28 cellular contexts compared by ENCODE assay signal in the genomic region with DNA sequence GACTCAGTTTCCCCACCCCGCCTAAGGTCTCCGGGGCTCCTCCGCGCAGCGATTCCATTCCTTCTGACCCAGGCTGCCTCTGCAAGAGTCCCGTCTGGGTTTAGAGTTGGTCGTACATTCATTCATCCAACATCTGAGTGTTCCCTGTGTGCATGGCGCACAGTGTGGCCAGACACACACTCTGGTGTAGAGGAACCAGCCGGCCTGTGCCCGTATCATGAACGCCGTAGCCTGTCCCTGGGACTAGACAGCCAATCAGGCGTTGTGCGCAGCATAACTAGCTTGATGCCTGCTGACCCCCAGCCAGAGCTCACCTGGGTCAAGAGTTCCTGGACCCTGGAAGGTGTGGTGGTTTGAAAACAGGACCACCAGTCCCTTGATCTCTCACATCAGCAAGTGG. TPM values are rescaled to one million over a fixed set of nuclear protein-coding genes. Genes with fewer than 3 reads are reported as not detected.
DNase-seq lines count a peak whose midpoint lies in the region; ATAC-seq, FAIRE-seq and TF ChIP-seq lines count a peak whose summit lies in the region.
"Had no signal": no experiment of that assay in that cellular context is flagged by ENCODE, and none has a peak within 500 bp of the region (broad histone marks: within the 10 kb centered on the region; RNA-seq: fewer than 3 reads in every experiment).

No MANE protein-coding gene starts in this region.

- H3K14ac ChIP-seq in IMR-90 (replicated peaks; ENCODE audit: low read depth, low read length) (peak overlapping the region; percentile 68), H1 (ENCODE audit: insufficient read length) (no peak overlapping the region)

- DNase-seq in IMR-90 (no peak), H1 (ENCODE audit: low read depth in 1 of 2, low spot score in 2 of 2) (no peak), osteocyte (ENCODE audit: extremely low spot score, unreplicated experiment) (no peak), 8988T (no peak)
- no peak for DNase-seq in T-helper 2 cell treated with Interferon-gamma antibody and Interleukin-4, amounts not matched to agents 5 μg/mL and 100 μg/mL, for 36 hours (ENCODE audit: low spot score)
- DNase-seq: activated CD4-positive, alpha-beta T cell treated with anti-CD3 and anti-CD28 coated beads, Interleukin-2, amount 10 ng/mL, durations not matched to agents 7 days and 5 days; effector memory CD4-positive, alpha-beta T cell; foreskin melanocyte; mesendoderm; NCI-H1105; NCI-H187 treated with DMSO at 0.1 percent for 48 hours; NCI-H524 treated with DMSO at 0.1 percent for 48 hours; NK-92 treated with Interleukin-12 subunit alpha and Interleukin-12 subunit beta, amount 100 ng/mL, for 24 hours; nucleus accumbens; PC-3; psoas muscle; SHP77 treated with DMSO at 0.1 percent for 48 hours; stomach; tibial artery had no signal

- no peak for TF ChIP-seq CTCF in IMR-90 (conservative IDR thresholded peaks at IDR 0.05; ENCODE audit: low read depth, low read length)
- TF ChIP-seq CTCF in H1 (IDR thresholded peaks at IDR 0.05; ENCODE audit: control extremely low read depth in 1 of 3, insufficient read depth in 1 of 3, low read depth in 1 of 3, low read length in 3 of 3): no peak
- no peak for TF ChIP-seq CTCF in osteocyte (IDR thresholded peaks at IDR 0.05)

- peaks cover 0 to 37% (median 10%) of the 10 kb centered on the region in 11 experiments; a peak in 15 of 22 replicates for H3K27me3 ChIP-seq in BLaER1 treated with 17β-estradiol and CSF1 and Interleukin-3, amounts not matched to agents 10 nM and 100 nM
- no peaks in the 10 kb centered on the region for H3K27me3 ChIP-seq in IMR-90 (ENCODE audit: control insufficient read depth, insufficient read depth, low read length)
- peaks cover 0 to 3% (median 0%) of the 10 kb centered on the region in 4 experiments; a peak in 1 of 7 replicates for H3K27me3 ChIP-seq in H1 (replicated peaks in 1 of 4; ENCODE audit: control insufficient read depth in 3 of 4, extremely low read depth in 1 of 4, insufficient read depth in 3 of 4, low read length in 3 of 4)
- H3K27me3 ChIP-seq: esophagus muscularis mucosa, tibial artery had no signal

- H3K9me3 Mint-ChIP-seq in osteocyte (ENCODE audit: unreplicated experiment): peaks cover 5% of the 10 kb centered on the region
- peaks cover 4% of the 10 kb centered on the region for H3K9me3 Mint-ChIP-seq in T-helper 2 cell treated with Interferon-gamma antibody and Interleukin-4, amounts not matched to agents 5 μg/mL and 100 μg/mL, for 36 hours
- H3K9me3 Mint-ChIP-seq: activated naive CD4-positive, alpha-beta T cell treated with anti-CD3 and anti-CD28 coated beads, Interleukin-2, amount 50 U/mL, for 24 hours had no signal

- H2AK5ac ChIP-seq in IMR-90 (ENCODE audit: low read depth, low read length) (peak overlapping the region; percentile 96), H1 (ENCODE audit: low read depth, low read length) (peak overlapping the region; percentile 93; the same call in 1 of the 2 replicates)

- H3K4me3 Mint-ChIP-seq in osteocyte (ENCODE audit: unreplicated experiment): no peak overlapping the region
- no peak overlapping the region for H3K4me3 Mint-ChIP-seq in T-helper 2 cell treated with Interferon-gamma antibody and Interleukin-4, amounts not matched to agents 5 μg/mL and 100 μg/mL, for 36 hours
- H3K4me3 Mint-ChIP-seq: activated CD4-positive, alpha-beta T cell treated with anti-CD3 and anti-CD28 coated beads, Interleukin-2, amount 10 ng/mL, durations not matched to agents 7 days and 5 days; activated naive CD4-positive, alpha-beta T cell treated with anti-CD3 and anti-CD28 coated beads, Interleukin-2, amount 50 U/mL, for 24 hours; IgD-negative memory B cell had no signal

- H4K91ac ChIP-seq in IMR-90 (ENCODE audit: insufficient read depth, low read depth, low read length): peak overlapping the region; percentile 84
- no peak overlapping the region for H4K91ac ChIP-seq in H1 (replicated peaks; ENCODE audit: insufficient read length, low read length)

- H4K20me1 ChIP-seq in BLaER1 treated with 17β-estradiol and CSF1 and Interleukin-3, amounts not matched to agents 10 nM and 100 nM: peaks cover 0 to 12% (median 0%) of the 10 kb centered on the region in 11 experiments; a peak in 4 of 22 replicates
- H4K20me1 ChIP-seq in IMR-90 (ENCODE audit: insufficient read depth, low read length) (no peaks in the 10 kb centered on the region), H1 (replicated peaks in 1 of 2; ENCODE audit: control insufficient read depth in 1 of 2, insufficient read depth in 2 of 2, low read length in 2 of 2) (no peaks in the 10 kb centered on the region)

- H3K9me1 ChIP-seq in IMR-90 (ENCODE audit: insufficient read depth, low read length): peaks cover 22% of the 10 kb centered on the region

- H4K8ac ChIP-seq in IMR-90 (ENCODE audit: low read depth in 2 of 2, low read length in 2 of 2) (peak overlapping the region; percentile 43 to 87; a peak in 2 of 4 replicates), H1 (ENCODE audit: extremely low read depth, insufficient read depth, low read length) (peak overlapping the region; percentile 64; the same call in 1 of the 2 replicates)

- H3K79me1 ChIP-seq in IMR-90 (ENCODE audit: low read depth in 1 of 2, low read length in 2 of 2): 0 out of 4 replicates have a peak, but pooled peaks cover 0 to 6% of the 10 kb centered on the region in 2 experiments
- H3K79me1 ChIP-seq in H1 (ENCODE audit: low read depth, low read length): no peaks in the 10 kb centered on the region

- 100% methylated on average over 7 of the region's 14 CpGs; no CpG with 5 or more reads in 1 of the 2 experiments for WGBS in IMR-90 (ENCODE audit: extremely low coverage in 2 of 2, insufficient read length in 1 of 2), 2 experiments
- 96% methylated on average over 14 of the region's 14 CpGs; no CpG with 5 or more reads in 1 of the 2 experiments for WGBS in H1 (ENCODE audit: extremely low coverage in 1 of 2, insufficient coverage in 1 of 2, insufficient read length in 1 of 2, insufficient replicate concordance in 2 of 2, low coverage in 1 of 2, low lambda C conversion rate in 2 of 2, missing lambda C conversion rate in 1 of 2), 2 experiments

- FAIRE-seq in H1 (lab: Jason Lieb, UNC): no peak

- H4K5ac ChIP-seq in IMR-90 (ENCODE audit: low read depth, low read length) (peak overlapping the region; percentile 72; the same call in 1 of the 2 replicates), H1 (ENCODE audit: insufficient read length, low read depth, low read length) (no peak overlapping the region)

- H3K56ac ChIP-seq in IMR-90 (ENCODE audit: extremely low read depth, insufficient read depth, low read length) (no peak overlapping the region), H1 (replicated peaks; ENCODE audit: insufficient read length, low read depth, low read length) (no peak overlapping the region)

- peak overlapping the region; percentile 91 for H2BK5ac ChIP-seq in IMR-90 (ENCODE audit: low read depth, low read length, poor library complexity, severe bottlenecking)
- H2BK5ac ChIP-seq in H1 (ENCODE audit: low read depth, low read length): peak overlapping the region; percentile 35; the same call in 1 of the 2 replicates

- no peak overlapping the region for H3K23ac ChIP-seq in IMR-90 (ENCODE audit: low read depth, low read length)
- no peak overlapping the region for H3K23ac ChIP-seq in H1 (ENCODE audit: insufficient read length)

- no peak overlapping the region for H2AFZ ChIP-seq in IMR-90 (replicated peaks; ENCODE audit: low read length, poor library complexity)
- H2AFZ ChIP-seq in H1 (ENCODE audit: low read length): no peak overlapping the region

- ATAC-seq in IMR-90 (ENCODE audit: low read depth) (no peak), HG02678 (IDR thresholded peaks at IDR 0.05; ENCODE audit: unreplicated experiment) (no peak), GM19455 (IDR thresholded peaks at IDR 0.05; ENCODE audit: unreplicated experiment) (no peak)
- ATAC-seq: psoas muscle had no signal

- intact Hi-C loops in IMR-90 (cut with micrococcal nuclease): no loop called here

- peak overlapping the region; percentile 97 for H2AK9ac ChIP-seq in IMR-90 (replicated peaks; ENCODE audit: low read depth, low read length, poor library complexity)

- no peaks in the 10 kb centered on the region for H3K79me2 ChIP-seq in H1 (ENCODE audit: control insufficient read depth in 1 of 2, insufficient read depth in 2 of 2, low read length in 2 of 2)

- CTCF ChIA-PET in IMR-90 (lab: Yijun Ruan, JAX) (interaction anchor here (0.7 kb wide), 1 partner anchor 228 kb away, joined by 3 read pairs; no protein-coding TSS in a partner anchor), H1 (lab: Charles Lee; ENCODE audit: partially characterized antibody) (no interaction called here)

- H3K23me2 ChIP-seq in H1 (ENCODE audit: low read depth, low read length): no peaks in the 10 kb centered on the region

- no peaks in the 10 kb centered on the region for H3K36me3 Mint-ChIP-seq in osteocyte (ENCODE audit: unreplicated experiment)
- no peaks in the 10 kb centered on the region for H3K36me3 Mint-ChIP-seq in T-helper 2 cell treated with Interferon-gamma antibody and Interleukin-4, amounts not matched to agents 5 μg/mL and 100 μg/mL, for 36 hours (ENCODE audit: low read depth)
- H3K36me3 Mint-ChIP-seq: activated naive CD4-positive, alpha-beta T cell treated with anti-CD3 and anti-CD28 coated beads, Interleukin-2, amount 50 U/mL, for 24 hours; IgD-negative memory B cell had no signal

- peaks cover 41% of the 10 kb centered on the region for H3K4me1 Mint-ChIP-seq in osteocyte (ENCODE audit: unreplicated experiment)
- no peaks in the 10 kb centered on the region for H3K4me1 Mint-ChIP-seq in T-helper 2 cell treated with Interferon-gamma antibody and Interleukin-4, amounts not matched to agents 5 μg/mL and 100 μg/mL, for 36 hours (ENCODE audit: low read depth)

- H3K9ac ChIP-seq in BLaER1 treated with 17β-estradiol and CSF1 and Interleukin-3, amounts not matched to agents 10 nM and 100 nM: peak overlapping the region in 8 of 11 experiments; percentile 6 to 64 (median 49); a peak in 12 of 22 replicates
- H3K9ac ChIP-seq in IMR-90 (ENCODE audit: low read depth, low read length) (no peak overlapping the region), H1 (replicated peaks in 1 of 4; ENCODE audit: extremely low read depth in 1 of 4, low read depth in 3 of 4, low read length in 3 of 4) (no peak overlapping the region)

- no peaks in the 10 kb centered on the region for H3K27me3 Mint-ChIP-seq in osteocyte (ENCODE audit: unreplicated experiment)
- H3K27me3 Mint-ChIP-seq in T-helper 2 cell treated with Interferon-gamma antibody and Interleukin-4, amounts not matched to agents 5 μg/mL and 100 μg/mL, for 36 hours (ENCODE audit: low read depth): no peaks in the 10 kb centered on the region
- H3K27me3 Mint-ChIP-seq: activated CD4-positive, alpha-beta T cell treated with anti-CD3 and anti-CD28 coated beads, Interleukin-2, amount 10 ng/mL, durations not matched to agents 7 days and 5 days; activated naive CD4-positive, alpha-beta T cell treated with anti-CD3 and anti-CD28 coated beads, Interleukin-2, amount 50 U/mL, for 24 hours had no signal

- H2BK15ac ChIP-seq in IMR-90 (ENCODE audit: low read depth, low read length) (peak overlapping the region; percentile 61; the same call in 2 of the 3 replicates), H1 (ENCODE audit: low read length) (no peak overlapping the region; the same call in 1 of the 2 replicates)

- in situ Hi-C loops in IMR-90 (cut with MboI; ENCODE audit: low sequenced_read_pairs): no loop called here

- no peak overlapping the region for H3K18ac ChIP-seq in IMR-90 (ENCODE audit: low read depth, low read length)
- H3K18ac ChIP-seq in H1 (ENCODE audit: extremely low read depth, low read length): peak overlapping the region; percentile 1; the same call in 1 of the 2 replicates

- H3K4ac ChIP-seq in IMR-90 (ENCODE audit: low read depth, low read length): peak overlapping the region; percentile 87
- H3K4ac ChIP-seq in H1 (replicated peaks; ENCODE audit: insufficient read length, low read depth, low read length): peak overlapping the region; percentile 19

- POLR2A ChIA-PET in IMR-90 (lab: Charles Lee; ENCODE audit: unreplicated experiment) (no interaction called here), H1 (lab: Charles Lee; ENCODE audit: partially characterized antibody) (no interaction called here)

- H2BK120ac ChIP-seq in IMR-90 (ENCODE audit: low read depth, low read length) (peak overlapping the region; percentile 95), H1 (replicated peaks; ENCODE audit: low read depth, low read length) (peak overlapping the region; percentile 38)

- peak overlapping the region in 8 of 11 experiments; percentile 48 to 84 (median 68); a peak in 16 of 22 replicates for H3K27ac ChIP-seq in BLaER1 treated with 17β-estradiol and CSF1 and Interleukin-3, amounts not matched to agents 10 nM and 100 nM
- H3K27ac ChIP-seq in IMR-90 (ENCODE audit: insufficient read depth, low read length): no peak overlapping the region
- H3K27ac ChIP-seq in H1 (ENCODE audit: low read depth, low read length): no peak overlapping the region
- H3K27ac ChIP-seq: C4-2B, esophagus muscularis mucosa, psoas muscle, stomach had no signal

- no peak overlapping the region for H3K4me3 ChIP-seq in BLaER1 treated with 17β-estradiol and CSF1 and Interleukin-3, amounts not matched to agents 10 nM and 100 nM
- no peak overlapping the region for H3K4me3 ChIP-seq in IMR-90 (ENCODE audit: insufficient read depth, low read depth, low read length)
- no peak overlapping the region for H3K4me3 ChIP-seq in H1 (ENCODE audit: extremely low read depth in 1 of 4, insufficient read depth in 2 of 4, low read depth in 3 of 4, low read length in 4 of 4)
- H3K4me3 ChIP-seq: coronary artery, esophagus muscularis mucosa, psoas muscle, stomach, tibial artery had no signal

- no peak for TF ChIP-seq RAD21 in IMR-90 (IDR thresholded peaks at IDR 0.05; ENCODE audit: low read length)
- TF ChIP-seq RAD21 in H1 (IDR thresholded peaks at IDR 0.05 in 1 of 2, conservative IDR thresholded peaks at IDR 0.05 in 1 of 2; ENCODE audit: low read depth in 2 of 2, low read length in 2 of 2): no peak

- H3K27ac Mint-ChIP-seq in osteocyte (ENCODE audit: unreplicated experiment): peak overlapping the region; percentile 66
- no peak overlapping the region for H3K27ac Mint-ChIP-seq in T-helper 2 cell treated with Interferon-gamma antibody and Interleukin-4, amounts not matched to agents 5 μg/mL and 100 μg/mL, for 36 hours
- H3K27ac Mint-ChIP-seq: activated CD4-positive, alpha-beta T cell treated with anti-CD3 and anti-CD28 coated beads, Interleukin-2, amount 10 ng/mL, durations not matched to agents 7 days and 5 days; activated naive CD4-positive, alpha-beta T cell treated with anti-CD3 and anti-CD28 coated beads, Interleukin-2, amount 50 U/mL, for 24 hours; IgD-negative memory B cell had no signal

- dilution Hi-C loops in IMR-90 (cut with HindIII; ENCODE audit: low sequenced_read_pairs, unreplicated experiment): no loop called here

- no TSS peak for BruUV-seq in IMR-90 (replicated peaks; lab: Mats Ljungman, UMichigan)

- peaks cover 0 to 21% (median 9%) of the 10 kb centered on the region in 11 experiments; a peak in 11 of 22 replicates for H3K9me3 ChIP-seq in BLaER1 treated with 17β-estradiol and CSF1 and Interleukin-3, amounts not matched to agents 10 nM and 100 nM (replicated peaks in 1 of 11)
- H3K9me3 ChIP-seq in IMR-90 (ENCODE audit: control insufficient read depth, insufficient read depth, low read length) (no peaks in the 10 kb centered on the region), H1 (ENCODE audit: insufficient read depth in 2 of 2, low read depth in 1 of 2, low read length in 1 of 2) (peaks cover 0 to 2% of the 10 kb centered on the region in 2 experiments; a peak in 1 of 4 replicates)
- H3K9me3 ChIP-seq: esophagus muscularis mucosa, psoas muscle, tibial artery had no signal

- H3K4me1 ChIP-seq in BLaER1 treated with 17β-estradiol and CSF1 and Interleukin-3, amounts not matched to agents 10 nM and 100 nM: peaks cover 35 to 75% (median 67%) of the 10 kb centered on the region in 10 experiments
- H3K4me1 ChIP-seq in IMR-90 (ENCODE audit: control insufficient read depth, insufficient read depth, low read length) (peaks cover 36% of the 10 kb centered on the region), H1 (replicated peaks in 1 of 4; ENCODE audit: control insufficient read depth in 3 of 4, insufficient read depth in 4 of 4, low read length in 3 of 4) (peaks cover 0 to 15% (median 10%) of the 10 kb centered on the region in 4 experiments; a peak in 5 of 7 replicates)
- H3K4me1 ChIP-seq: psoas muscle had no signal

- H2BK20ac ChIP-seq in IMR-90 (ENCODE audit: low read depth, low read length) (peak overlapping the region; percentile 84), H1 (ENCODE audit: low read length) (peak overlapping the region; percentile 80; the same call in 1 of the 2 replicates)

- H3K4me2 ChIP-seq in BLaER1 treated with 17β-estradiol and CSF1 and Interleukin-3, amounts not matched to agents 10 nM and 100 nM: peak overlapping the region in 10 of 11 experiments; percentile 48 to 97 (median 84); a peak in 18 of 22 replicates
- H3K4me2 ChIP-seq in IMR-90 (ENCODE audit: low read depth, low read length): no peak overlapping the region
- no peak overlapping the region for H3K4me2 ChIP-seq in H1 (ENCODE audit: insufficient read depth in 1 of 2, low read depth in 2 of 2, low read length in 2 of 2)

- no peaks in the 10 kb centered on the region for H3K36me3 ChIP-seq in BLaER1 treated with 17β-estradiol and CSF1 and Interleukin-3, amounts not matched to agents 10 nM and 100 nM
- no peaks in the 10 kb centered on the region for H3K36me3 ChIP-seq in IMR-90 (ENCODE audit: control insufficient read depth, insufficient read depth, low read length)
- H3K36me3 ChIP-seq in H1 (ENCODE audit: control insufficient read depth in 2 of 4, insufficient read depth in 4 of 4, low read length in 3 of 4): no peaks in the 10 kb centered on the region
- H3K36me3 ChIP-seq: esophagus muscularis mucosa, stomach, tibial artery, WERI-Rb-1 had no signal

- peak overlapping the region; percentile 90; the same call in 1 of the 2 replicates for H2BK12ac ChIP-seq in H1 (ENCODE audit: low read depth, low read length)

- TF ChIP-seq POLR2A in IMR-90 (IDR thresholded peaks at IDR 0.05; ENCODE audit: low read depth, low read length) (no peak), H1 (IDR thresholded peaks at IDR 0.05; ENCODE audit: control extremely low read depth in 1 of 2, low read depth in 2 of 2, low read length in 2 of 2) (no peak)

- TF ChIP-seq EP300 in H1 (IDR thresholded peaks at IDR 0.05; ENCODE audit: borderline replicate concordance in 1 of 2, low read depth in 2 of 2, low read length in 2 of 2): no peak

RNA-seq across cellular contexts. Expression of gene PDGFA, which starts 20.9 kb away (rescaled TPM):
- 3.8 and 4.7 TPM in 2 replicates for total RNA-seq in IMR-90 (2012; rRNA removed)
- 3.3 and 4.7 TPM in 2 replicates for polyA plus RNA-seq in IMR-90 (2012; rRNA removed)
- 2.9 and 3.2 TPM in 2 replicates for polyA plus RNA-seq in IMR-90 (2012; cell fraction: cytosol; rRNA removed)
- polyA plus RNA-seq in IMR-90 (2012; cell fraction: nucleus; rRNA removed; ENCODE audit: low replicate concordance): 9.1 and 10.4 TPM in 2 replicates
- total RNA-seq in H1 (2021; fragmentation: NEBNext Ultra II Directional; extraction: Animal tissue kit (Norgen Biotek cat#: 25700)): 38.0 and 43.0 TPM in 2 replicates
- polyA plus RNA-seq in H1 (2011; rRNA removed): 21.1 and 22.3 TPM in 2 replicates
- polyA plus RNA-seq in H1 (2011; cell fraction: cytosol; rRNA removed): 18.1 TPM
- 42.6 TPM for polyA plus RNA-seq in H1 (2011; cell fraction: nucleus; rRNA removed)
- 42.0 to 59.5 TPM (median 51.8 TPM) in 4 replicates for polyA plus RNA-seq in H1 (2012, experiment 1 of 2)
- 33.3 TPM for polyA plus RNA-seq in H1 (2012, experiment 2 of 2)
- polyA plus RNA-seq in H1 (2013, experiment 1 of 2): 34.8 TPM
- polyA plus RNA-seq in H1 (2013, experiment 2 of 2): 38.8 TPM
- 46.5 and 53.1 TPM in 2 replicates for polyA minus RNA-seq in H1 (2011; rRNA and poly(A)+ RNA removed)
- 78.2 TPM for polyA minus RNA-seq in H1 (2011; cell fraction: cytosol; rRNA and poly(A)+ RNA removed)
- polyA minus RNA-seq in H1 (2011; cell fraction: nucleus; rRNA and poly(A)+ RNA removed): 31.0 TPM
- 92.0 and 93.6 TPM in 2 replicates for total RNA-seq in osteocyte
- polyA plus RNA-seq: IgD-negative memory B cell had no signal

Comparison
In these comparisons a context has a peak if more than half of its experiments do, and no peak if none do; other contexts are left out.
1. H3K27ac ChIP-seq: peak in BLaER1 treated with 17β-estradiol and CSF1 and Interleukin-3, amounts not matched to agents 10 nM and 100 nM (8 of 11); none in IMR-90 (single experiment) and H1 (single experiment).
2. H3K4me2 ChIP-seq: peak in BLaER1 treated with 17β-estradiol and CSF1 and Interleukin-3, amounts not matched to agents 10 nM and 100 nM (10 of 11); none in IMR-90 (single experiment) and H1 (0 of 2).
3. H3K9ac ChIP-seq: peak in BLaER1 treated with 17β-estradiol and CSF1 and Interleukin-3, amounts not matched to agents 10 nM and 100 nM (8 of 11); none in IMR-90 (single experiment) and H1 (0 of 4).